ENCODE assay signal across 8 cellular contexts in genomic region chr3:16338999-16339398, GRCh38.
DNase-seq lines count a peak whose midpoint lies in the region; ATAC-seq and TF ChIP-seq lines count a peak whose summit lies in the region.

No MANE protein-coding gene starts in this region.

- no peak overlapping the region for H3K9ac ChIP-seq in neural progenitor cell

- no peaks in the 10 kb centered on the region for H4K20me1 ChIP-seq in neural progenitor cell (ENCODE audit: low read depth)

- ATAC-seq in heart right ventricle (peak; percentile 15 to 90 (median 29)), upper lobe of left lung (ENCODE audit: low FRiP score in 2 of 2) (peak; percentile 80 to 84), HG02885 (IDR thresholded peaks at IDR 0.05; ENCODE audit: poor library complexity, unreplicated experiment) (no peak)

- intact Hi-C loops in heart right ventricle (cut with DNase I): no loop called here

- H3K4me3 ChIP-seq in heart right ventricle (no peak overlapping the region), upper lobe of left lung (no peak overlapping the region), neural progenitor cell (no peak overlapping the region)

- no peak overlapping the region for H2AFZ ChIP-seq in neural progenitor cell (replicated peaks)

- H3K4me1 ChIP-seq in heart right ventricle (peaks cover 3 to 39% (median 30%) of the 10 kb centered on the region in 9 donors), upper lobe of left lung (peaks cover 5 to 22% (median 18%) of the 10 kb centered on the region in 4 donors), neural progenitor cell (peaks cover 8% of the 10 kb centered on the region)

- H3K36me3 ChIP-seq in heart right ventricle (peaks cover 0 to 41% (median 8%) of the 10 kb centered on the region in 9 donors), upper lobe of left lung (peaks cover 0 to 13% (median 2%) of the 10 kb centered on the region in 4 donors), neural progenitor cell (no peaks in the 10 kb centered on the region)

- peak overlapping the region in 3 of 10 donors; percentile 29 to 54 (median 41) for H3K27ac ChIP-seq in heart right ventricle
- peak overlapping the region; percentile 15 to 41 (median 24) for H3K27ac ChIP-seq in upper lobe of left lung
- no peak overlapping the region for H3K27ac ChIP-seq in neural progenitor cell

- H3K27me3 Mint-ChIP-seq in neural progenitor cell (ENCODE audit: insufficient read depth, low read depth): peaks cover 3% of the 10 kb centered on the region
- H3K27me3 Mint-ChIP-seq in osteocyte (ENCODE audit: unreplicated experiment): no peaks in the 10 kb centered on the region

- H3K9me3 ChIP-seq in heart right ventricle (peaks cover 0 to 12% (median 4%) of the 10 kb centered on the region in 11 donors), upper lobe of left lung (no peaks in the 10 kb centered on the region), neural progenitor cell (ENCODE audit: low read depth) (no peaks in the 10 kb centered on the region)

- TF ChIP-seq POLR2A in upper lobe of left lung (IDR thresholded peaks at IDR 0.05): no peak

- H3K79me2 ChIP-seq in neural progenitor cell (ENCODE audit: low read depth): no peaks in the 10 kb centered on the region

- H3K27ac Mint-ChIP-seq in neural progenitor cell (no peak overlapping the region), osteocyte (ENCODE audit: unreplicated experiment) (no peak overlapping the region)

- no peak for TF ChIP-seq EP300 in upper lobe of left lung (IDR thresholded peaks at IDR 0.05)

- no peak overlapping the region for H3K4me2 ChIP-seq in neural progenitor cell

- peaks cover 2% of the 10 kb centered on the region for H3K9me3 Mint-ChIP-seq in neural progenitor cell
- peaks cover 6% of the 10 kb centered on the region for H3K9me3 Mint-ChIP-seq in osteocyte (ENCODE audit: unreplicated experiment)

- H3K4me3 Mint-ChIP-seq in neural progenitor cell (no peak overlapping the region), osteocyte (ENCODE audit: unreplicated experiment) (no peak overlapping the region)

- DNase-seq in AG20443 (ENCODE audit: low spot score) (peak; percentile 91), HCEC 1CT (peak; percentile 95), SW480 (ENCODE audit: low spot score) (peak; percentile 2), heart right ventricle (no peak), upper lobe of left lung (peak in 1 of 2 donors; percentile 46), neural progenitor cell (ENCODE audit: low spot score) (no peak), osteocyte (ENCODE audit: extremely low spot score, unreplicated experiment) (no peak)

- H3K4me1 Mint-ChIP-seq in neural progenitor cell (peaks cover 37% of the 10 kb centered on the region), osteocyte (ENCODE audit: unreplicated experiment) (peaks cover 15% of the 10 kb centered on the region)

- H3K27me3 ChIP-seq in heart right ventricle (no peaks in the 10 kb centered on the region), upper lobe of left lung (no peaks in the 10 kb centered on the region), neural progenitor cell (no peaks in the 10 kb centered on the region)

- H3K36me3 Mint-ChIP-seq in neural progenitor cell (peaks cover 17% of the 10 kb centered on the region), osteocyte (ENCODE audit: unreplicated experiment) (peaks cover 33% of the 10 kb centered on the region)

- TF ChIP-seq CTCF in heart right ventricle (IDR thresholded peaks at IDR 0.05) (no peak), upper lobe of left lung (IDR thresholded peaks at IDR 0.05) (no peak), neural progenitor cell (IDR thresholded peaks at IDR 0.05) (no peak), osteocyte (IDR thresholded peaks at IDR 0.05) (no peak)

- 38% methylated on average over 1 of the region's 1 CpG for WGBS in heart right ventricle, 2 donors
- WGBS in upper lobe of left lung, 2 donors: 9 to 21% methylated on average over 1 of the region's 1 CpG

- no peaks in the 10 kb centered on the region for H3F3A ChIP-seq in neural progenitor cell (ENCODE audit: low read depth)

Comparison
In these comparisons a context has a peak if more than half of its experiments do, and no peak if none do; other contexts are left out.
1. DNase-seq: peak in AG20443 (single experiment), HCEC 1CT (single experiment) and SW480 (single experiment); none in heart right ventricle (0 of 2), neural progenitor cell (single experiment) and osteocyte (single experiment).